In genomic region chrX:1249101-1249887, GRCh38 we compare ENCODE assay signal across 8 cellular contexts. TPM values are rescaled to one million over a fixed set of nuclear protein-coding genes. Genes with fewer than 3 reads are reported as not detected.
DNase-seq lines count a peak whose midpoint lies in the region; ATAC-seq and TF ChIP-seq lines count a peak whose summit lies in the region.

No MANE protein-coding gene starts in this region.

- TF ChIP-seq EP300 in sigmoid colon (IDR thresholded peaks at IDR 0.05): no peak

- no peaks in the 10 kb centered on the region for H3K36me3 ChIP-seq in right atrium auricular region
- no peaks in the 10 kb centered on the region for H3K36me3 ChIP-seq in sigmoid colon

- peak overlapping the region in 1 of 2 donors; percentile 5 for H3K27ac ChIP-seq in right atrium auricular region
- peak overlapping the region; percentile 32 to 51 (median 45) for H3K27ac ChIP-seq in sigmoid colon

- H3K4me3 ChIP-seq in right atrium auricular region: no peak overlapping the region
- peak overlapping the region; percentile 3 to 27 (median 15) for H3K4me3 ChIP-seq in sigmoid colon

- H3K4me1 ChIP-seq in right atrium auricular region (peaks cover 0 to 15% of the 10 kb centered on the region in 2 donors), sigmoid colon (peaks cover 0 to 18% (median 16%) of the 10 kb centered on the region in 4 donors)

- no peaks in the 10 kb centered on the region for H3K9me3 ChIP-seq in right atrium auricular region
- no peaks in the 10 kb centered on the region for H3K9me3 ChIP-seq in sigmoid colon

- DNase-seq in activated gamma-delta T cell treated with Interleukin-2 at 50 U/mL for 16 hours (peak; percentile 37), activated gamma-delta T cell (lab: John Stamatoyannopoulos, UW) (no peak), right atrium auricular region (ENCODE audit: low spot score) (peak; percentile 69), sigmoid colon (peak; percentile 76), NCI-H187 treated with DMSO at 0.1 percent for 48 hours (lab: John Stamatoyannopoulos, UW) (no peak)
- DNase-seq in activated T-cell treated with anti-CD3 and anti-CD28 coated beads, Interleukin-2, amount 50 U/mL, for 48 hours: peak; percentile 50 to 60
- no peak for DNase-seq in NK-92 treated with Interleukin-12 subunit alpha and Interleukin-12 subunit beta, amount 100 ng/mL, for 24 hours (lab: John Stamatoyannopoulos, UW)

- TF ChIP-seq CTCF in right atrium auricular region (IDR thresholded peaks at IDR 0.05) (no peak), sigmoid colon (IDR thresholded peaks at IDR 0.05) (no peak)

- no peak for TF ChIP-seq POLR2A in sigmoid colon (IDR thresholded peaks at IDR 0.05)

- 5 to 10% methylated on average over 22 of the region's 22 CpGs for WGBS in sigmoid colon, 2 donors

- H3K27me3 ChIP-seq in right atrium auricular region (no peaks in the 10 kb centered on the region), sigmoid colon (peaks cover 6 to 21% (median 6%) of the 10 kb centered on the region in 3 donors)

- intact Hi-C loops in sigmoid colon (cut with DNase I): no loop called here

- no peak for ATAC-seq in HG02970 (IDR thresholded peaks at IDR 0.05; ENCODE audit: low FRiP score, unreplicated experiment)

RNA-seq across cellular contexts. Expression of gene CSF2RA, which starts 19.3 kb away (rescaled TPM):
- total RNA-seq in right atrium auricular region (1 to 10 TPM in 1 of 2 donors, under 1 TPM in 1; 0.26 to 3.1 TPM), sigmoid colon (1 to 10 TPM; 3.4 to 8.6 (median 5.7) TPM)
- 10 to 100 TPM in 1 of 3 donors, 1 to 10 TPM in 2; 4.2 to 14.1 (median 9.4) TPM for polyA plus RNA-seq in sigmoid colon

RNA-seq across cellular contexts. Expression of gene CRLF2, which starts 36.8 kb away (rescaled TPM):
- not detected for total RNA-seq in right atrium auricular region
- total RNA-seq in sigmoid colon: 1 to 10 TPM in 1 of 4 donors, under 1 TPM in 2, not detected in 1; 0.41 to 1.1 (median 0.71) TPM
- polyA plus RNA-seq in sigmoid colon: under 1 TPM in 1 of 3 donors, not detected in 2; 0.77 TPM

Comparison
In these comparisons a context has a peak if more than half of its experiments do, and no peak if none do; other contexts are left out.
1. DNase-seq: peak in activated gamma-delta T cell treated with Interleukin-2 at 50 U/mL for 16 hours (single experiment), activated T-cell treated with anti-CD3 and anti-CD28 coated beads, Interleukin-2, amount 50 U/mL, for 48 hours (2 of 2), right atrium auricular region (single experiment) and sigmoid colon (single experiment); none in activated gamma-delta T cell (single experiment), NCI-H187 treated with DMSO at 0.1 percent for 48 hours (single experiment) and NK-92 treated with Interleukin-12 subunit alpha and Interleukin-12 subunit beta, amount 100 ng/mL, for 24 hours (single experiment).
2. H3K4me3 ChIP-seq: peak in sigmoid colon (4 of 4); none in right atrium auricular region (0 of 2).